Comparison of ENCODE assay signal across 13 cellular contexts in genomic region chr10:12717981-12718707, GRCh38.
DNase-seq lines count a peak whose midpoint lies in the region; ATAC-seq, FAIRE-seq and TF ChIP-seq lines count a peak whose summit lies in the region.
"Had no signal": no experiment of that assay in that cellular context is flagged by ENCODE, and none has a peak within 500 bp of the region (broad histone marks: within the 10 kb centered on the region; RNA-seq: fewer than 3 reads in every experiment).

No MANE protein-coding gene starts in this region.

- H3K27ac ChIP-seq in RWPE2 (ENCODE audit: poor library complexity, severe bottlenecking) (peak overlapping the region; percentile 84), esophagus (ENCODE audit: low read depth in 2 of 2, low read length in 1 of 2) (peak overlapping the region; percentile 9 to 43), testis (no peak overlapping the region)
- H3K27ac ChIP-seq: HL-60, vagina had no signal

- H3K27me3 ChIP-seq in RWPE2 (ENCODE audit: insufficient read depth, poor library complexity, severe bottlenecking) = no peaks in the 10 kb centered on the region
- H3K27me3 ChIP-seq in esophagus (ENCODE audit: control insufficient read depth in 1 of 2, insufficient read depth in 2 of 2, low read length in 2 of 2) = no peaks in the 10 kb centered on the region
- no peaks in the 10 kb centered on the region for H3K27me3 ChIP-seq in BE2C
- H3K27me3 ChIP-seq in testis = no peaks in the 10 kb centered on the region
- H3K27me3 ChIP-seq: vagina had no signal

- H3K4me1 ChIP-seq in RWPE2 (ENCODE audit: insufficient read depth, poor library complexity, severe bottlenecking) (peaks cover 29% of the 10 kb centered on the region), esophagus (ENCODE audit: control insufficient read depth in 2 of 2, insufficient read depth in 2 of 2, low read length in 1 of 2) (peaks cover 0 to 8% of the 10 kb centered on the region in 2 donors), BE2C (peaks cover 5% of the 10 kb centered on the region; the same call in 1 of the 2 replicates), testis (no peaks in the 10 kb centered on the region)

- WGBS in esophagus, 2 donors = 43 to 68% methylated on average over 12 of the region's 12 CpGs
- 85 to 86% methylated on average over 12 of the region's 12 CpGs for WGBS in testis, 2 donors

- TF ChIP-seq POLR2A in testis (IDR thresholded peaks at IDR 0.05) = no peak

- no peaks in the 10 kb centered on the region for H3K4me1 Mint-ChIP-seq in neural crest cell

- H3K9me3 ChIP-seq in RWPE2 (ENCODE audit: severe bottlenecking) (no peaks in the 10 kb centered on the region), esophagus (ENCODE audit: control insufficient read depth in 2 of 2, insufficient read depth in 1 of 2, low read depth in 1 of 2, low read length in 1 of 2) (no peaks in the 10 kb centered on the region), BE2C (no peaks in the 10 kb centered on the region), testis (no peaks in the 10 kb centered on the region)
- H3K9me3 ChIP-seq: vagina had no signal

- H3K27ac Mint-ChIP-seq in neural crest cell (ENCODE audit: unreplicated experiment) = no peak overlapping the region

- peak; percentile 54 for DNase-seq in HCEC 1CT
- DNase-seq in RWPE2 (ENCODE audit: low spot score) = no peak
- DNase-seq in neural crest cell (ENCODE audit: low read depth, low spot score) = no peak
- no peak for DNase-seq in frontal cortex (ENCODE audit: low spot score in 2 of 2)
- DNase-seq in BE2C = no peak
- DNase-seq in testis = no peak
- DNase-seq: NCI-H1694, T-helper 9 cell had no signal

- ATAC-seq in RWPE2 (ENCODE audit: low read depth) (peak; percentile 37), HG02884 (IDR thresholded peaks at IDR 0.05; ENCODE audit: unreplicated experiment) (no peak)
- ATAC-seq: GM12878 had no signal

- H3K36me3 Mint-ChIP-seq in neural crest cell (ENCODE audit: low read depth) = no peaks in the 10 kb centered on the region

- no peaks in the 10 kb centered on the region for H3K36me3 ChIP-seq in RWPE2 (ENCODE audit: low read depth)
- H3K36me3 ChIP-seq in esophagus (ENCODE audit: control insufficient read depth in 2 of 2, insufficient read depth in 2 of 2, low read length in 1 of 2) = no peaks in the 10 kb centered on the region
- no peaks in the 10 kb centered on the region for H3K36me3 ChIP-seq in BE2C
- H3K36me3 ChIP-seq in testis (ENCODE audit: low read depth, missing control alignments) = no peaks in the 10 kb centered on the region
- H3K36me3 ChIP-seq: vagina had no signal

- H3K9me3 Mint-ChIP-seq in neural crest cell = peaks cover 6% of the 10 kb centered on the region

- H3K4me3 ChIP-seq in RWPE2 (ENCODE audit: severe bottlenecking) (no peak overlapping the region), esophagus (ENCODE audit: low read depth in 1 of 2, low read length in 2 of 2) (no peak overlapping the region), BE2C (ENCODE audit: low read depth, low read length) (no peak overlapping the region), testis (no peak overlapping the region)
- H3K4me3 ChIP-seq: GM12878, vagina had no signal

- intact Hi-C loops in testis (cut with DNase I; ENCODE audit: low total_unique reads) = loop anchor here (10.0 kb wide), 1 partner anchor 357 kb away; no protein-coding TSS in a partner anchor

- no peak overlapping the region for H3K4me3 Mint-ChIP-seq in neural crest cell

- FAIRE-seq in frontal cortex (lab: Jason Lieb, UNC) = no peak
- FAIRE-seq: GM12878 had no signal

- H3K27me3 Mint-ChIP-seq in neural crest cell (ENCODE audit: low read depth) = no peaks in the 10 kb centered on the region

- peak; percentile 60 for TF ChIP-seq CTCF in RWPE2 (IDR thresholded peaks at IDR 0.05; ENCODE audit: poor library complexity, severe bottlenecking)
- peak; percentile 30 for TF ChIP-seq CTCF in neural crest cell (conservative IDR thresholded peaks at IDR 0.05)
- TF ChIP-seq CTCF in BE2C (IDR thresholded peaks at IDR 0.05; ENCODE audit: low read depth, low read length) = no peak
- peak in 1 of 3 experiments; percentile 35 for TF ChIP-seq CTCF in testis (IDR thresholded peaks at IDR 0.05)

Comparison
In these comparisons a context has a peak if more than half of its experiments do, and no peak if none do; other contexts are left out.
1. H3K27ac ChIP-seq: peak in RWPE2 (single experiment) and esophagus (2 of 2); none in testis (0 of 2).